Comparison of ENCODE assay signal across 1 cellular context in the genomic region with DNA sequence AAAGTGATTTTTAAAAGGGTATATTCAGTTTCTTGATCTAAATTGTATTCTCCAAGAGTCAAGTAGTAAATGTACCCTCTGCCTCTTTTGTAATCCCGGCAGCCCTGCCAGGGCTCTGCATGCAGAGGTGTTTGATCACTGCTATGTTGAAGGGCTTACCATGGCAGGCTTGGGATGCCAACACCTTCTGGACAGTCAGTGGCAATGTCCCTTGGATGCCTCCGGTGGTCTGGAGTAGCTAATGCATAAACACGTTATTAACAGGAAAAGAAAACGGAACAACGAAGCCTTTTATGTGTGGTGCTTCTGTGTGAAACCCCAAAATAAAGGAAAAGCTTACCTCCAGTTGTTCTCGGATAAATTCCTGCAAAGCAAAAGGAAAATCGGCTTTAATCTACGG.
TF ChIP-seq lines count a peak whose summit lies in the region.

No MANE protein-coding gene starts in this region.

TF ChIP-seq in K562, 482 proteins besides CTCF, POLR2A, EP300 and RAD21:
- TF ChIP-seq ZBTB17 (CRISPR knock-in tag; IDR thresholded peaks at IDR 0.05): no peak
- TF ChIP-seq NR1H2 (CRISPR knock-in tag; IDR thresholded peaks at IDR 0.05): no peak
- no peak for TF ChIP-seq KHSRP (IDR thresholded peaks at IDR 0.05)
- TF ChIP-seq, protein P1, sequence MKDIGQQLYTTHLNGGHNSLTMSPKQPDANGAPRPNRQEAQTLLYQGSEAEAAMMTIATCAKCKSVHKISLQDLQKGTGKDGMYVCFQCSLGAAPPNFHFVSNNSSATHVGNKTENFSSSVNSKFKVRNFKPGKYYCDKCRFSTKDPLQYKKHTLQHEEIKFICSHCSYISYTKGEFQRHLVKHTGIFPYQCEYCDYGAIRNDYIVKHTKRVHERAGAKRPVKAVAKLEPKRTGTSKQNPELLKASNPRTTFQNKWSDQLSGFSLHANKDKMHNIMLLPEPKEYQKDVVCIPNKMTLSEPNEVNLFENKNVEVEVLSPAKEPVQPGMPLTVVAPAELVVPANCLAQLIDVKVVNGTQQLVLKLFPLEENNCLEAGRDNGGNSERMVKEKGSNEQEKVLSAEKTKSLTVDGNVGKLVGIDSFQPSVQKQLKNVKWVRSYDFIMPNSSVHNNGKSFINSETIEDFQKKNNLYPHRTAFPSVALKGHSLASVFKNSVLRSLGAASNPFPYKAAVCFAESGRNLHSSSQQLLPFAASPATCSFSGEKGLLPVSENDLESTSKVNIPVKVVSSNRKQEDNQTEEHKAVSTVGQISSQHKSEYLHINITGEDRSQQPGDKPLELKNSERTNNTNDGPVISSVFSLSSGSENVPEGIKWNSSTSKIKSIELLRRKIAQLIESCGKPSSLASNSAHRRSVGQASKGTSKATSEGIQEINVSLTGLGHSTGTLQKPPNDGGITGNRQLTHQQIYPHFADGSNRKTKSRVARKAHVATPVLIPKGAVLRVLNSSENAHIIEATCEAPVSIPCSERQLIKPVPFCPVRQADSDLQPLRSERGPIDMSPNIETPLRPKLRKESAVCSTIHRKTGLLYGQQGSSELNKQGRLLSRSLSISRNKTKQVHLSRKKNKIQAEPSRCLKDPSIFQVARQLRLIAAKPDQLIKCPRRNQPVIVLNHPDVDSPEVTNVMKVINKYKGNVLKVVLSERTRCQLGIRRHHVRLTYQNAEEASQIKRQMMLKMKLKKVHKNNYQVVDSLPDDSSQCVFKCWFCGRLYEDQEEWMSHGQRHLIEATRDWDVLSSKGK (CRISPR knock-in tag; IDR thresholded peaks at IDR 0.05): no peak
- TF ChIP-seq KLF10 (CRISPR knock-in tag; IDR thresholded peaks at IDR 0.05): no peak
- no peak for TF ChIP-seq MTF1 (CRISPR knock-in tag; IDR thresholded peaks at IDR 0.05; ENCODE audit: borderline replicate concordance)
- TF ChIP-seq POLR3A (IDR thresholded peaks at IDR 0.05; ENCODE audit: borderline replicate concordance, extremely low read depth, insufficient read depth, insufficient read length): no peak
- TF ChIP-seq FOXO4 (CRISPR knock-in tag; IDR thresholded peaks at IDR 0.05): no peak
- no peak for TF ChIP-seq CREBBP (IDR thresholded peaks at IDR 0.05; ENCODE audit: low read depth, low read length)
- no peak for TF ChIP-seq ZNF717 (CRISPR knock-in tag; IDR thresholded peaks at IDR 0.05)
- TF ChIP-seq EHMT2 (IDR thresholded peaks at IDR 0.05): no peak
- TF ChIP-seq PYGO2 (tag; IDR thresholded peaks at IDR 0.05): no peak
- no peak for TF ChIP-seq CXXC5 (CRISPR knock-in tag; IDR thresholded peaks at IDR 0.05)
- no peak for TF ChIP-seq ZNF668 (CRISPR knock-in tag; IDR thresholded peaks at IDR 0.05)
- TF ChIP-seq IRF2 (CRISPR knock-in tag; IDR thresholded peaks at IDR 0.05): no peak
- no peak for TF ChIP-seq ZNF347 (CRISPR knock-in tag; IDR thresholded peaks at IDR 0.05; ENCODE audit: low read depth)
- TF ChIP-seq, protein P2, sequence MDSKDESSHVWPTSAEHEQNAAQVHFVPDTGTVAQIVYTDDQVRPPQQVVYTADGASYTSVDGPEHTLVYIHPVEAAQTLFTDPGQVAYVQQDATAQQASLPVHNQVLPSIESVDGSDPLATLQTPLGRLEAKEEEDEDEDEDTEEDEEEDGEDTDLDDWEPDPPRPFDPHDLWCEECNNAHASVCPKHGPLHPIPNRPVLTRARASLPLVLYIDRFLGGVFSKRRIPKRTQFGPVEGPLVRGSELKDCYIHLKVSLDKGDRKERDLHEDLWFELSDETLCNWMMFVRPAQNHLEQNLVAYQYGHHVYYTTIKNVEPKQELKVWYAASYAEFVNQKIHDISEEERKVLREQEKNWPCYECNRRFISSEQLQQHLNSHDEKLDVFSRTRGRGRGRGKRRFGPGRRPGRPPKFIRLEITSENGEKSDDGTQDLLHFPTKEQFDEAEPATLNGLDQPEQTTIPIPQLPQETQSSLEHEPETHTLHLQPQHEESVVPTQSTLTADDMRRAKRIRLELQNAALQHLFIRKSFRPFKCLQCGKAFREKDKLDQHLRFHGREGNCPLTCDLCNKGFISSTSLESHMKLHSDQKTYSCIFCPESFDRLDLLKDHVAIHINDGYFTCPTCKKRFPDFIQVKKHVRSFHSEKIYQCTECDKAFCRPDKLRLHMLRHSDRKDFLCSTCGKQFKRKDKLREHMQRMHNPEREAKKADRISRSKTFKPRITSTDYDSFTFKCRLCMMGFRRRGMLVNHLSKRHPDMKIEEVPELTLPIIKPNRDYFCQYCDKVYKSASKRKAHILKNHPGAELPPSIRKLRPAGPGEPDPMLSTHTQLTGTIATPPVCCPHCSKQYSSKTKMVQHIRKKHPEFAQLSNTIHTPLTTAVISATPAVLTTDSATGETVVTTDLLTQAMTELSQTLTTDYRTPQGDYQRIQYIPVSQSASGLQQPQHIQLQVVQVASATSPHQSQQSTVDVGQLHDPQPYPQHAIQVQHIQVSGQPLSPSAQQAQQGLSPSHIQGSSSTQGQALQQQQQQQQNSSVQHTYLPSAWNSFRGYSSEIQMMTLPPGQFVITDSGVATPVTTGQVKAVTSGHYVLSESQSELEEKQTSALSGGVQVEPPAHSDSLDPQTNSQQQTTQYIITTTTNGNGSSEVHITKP (IDR thresholded peaks at IDR 0.05; ENCODE audit: partially characterized antibody): no peak
- TF ChIP-seq ATF4 (CRISPR knock-in tag; IDR thresholded peaks at IDR 0.05): no peak
- TF ChIP-seq SMC3 (conservative IDR thresholded peaks at IDR 0.05; ENCODE audit: insufficient read depth, low read depth, low read length): no peak
- TF ChIP-seq UBTF (IDR thresholded peaks at IDR 0.05; ENCODE audit: borderline replicate concordance in 1 of 2, low read depth in 2 of 2, low read length in 2 of 2): no peak
